Comparison of ENCODE assay signal across 1 cellular context in genomic region chr13:111046590-111047141, GRCh38.
TF ChIP-seq lines count a peak whose summit lies in the region.

No MANE protein-coding gene starts in this region.

TF ChIP-seq in K562, 482 proteins besides CTCF, POLR2A, EP300 and RAD21 (continued from another document and continues in another):
- TF ChIP-seq ZNF592 (IDR thresholded peaks at IDR 0.05) (peak; percentile 86; the same call in 1 of the 2 replicates), ZNF644 (tag; IDR thresholded peaks at IDR 0.05; ENCODE audit: low read depth) (peak; percentile 81), E2F3 (CRISPR knock-in tag; IDR thresholded peaks at IDR 0.05) (no peak), BHLHE40 (IDR thresholded peaks at IDR 0.05; ENCODE audit: low read length) (peak; percentile 56), ZNF316 (IDR thresholded peaks at IDR 0.05) (peak; percentile 23; the same call in 1 of the 2 replicates), RFX5 (IDR thresholded peaks at IDR 0.05; ENCODE audit: low read depth, low read length) (no peak), DPF2 (IDR thresholded peaks at IDR 0.05) (peak; percentile 63), ZNF395 (CRISPR knock-in tag; IDR thresholded peaks at IDR 0.05) (peak; percentile 64; the same call in 1 of the 2 replicates), MIER1 (IDR thresholded peaks at IDR 0.05; ENCODE audit: low read depth) (no peak), POLR2G (IDR thresholded peaks at IDR 0.05; ENCODE audit: low read depth, low read length) (no peak), NFE2 (IDR thresholded peaks at IDR 0.05; ENCODE audit: low read depth) (peak; percentile 53), USF1 (CRISPR knock-in tag; IDR thresholded peaks at IDR 0.05) (0 out of 2 replicates have a peak, but pooled peaks have one; percentile 6), JUN (IDR thresholded peaks at IDR 0.05; ENCODE audit: borderline replicate concordance, low read depth, low read length) (peak; percentile 69; the same call in 1 of the 2 replicates), JUN (CRISPR knock-in tag; IDR thresholded peaks at IDR 0.05; ENCODE audit: borderline replicate concordance) (no peak), TCF3 (CRISPR knock-in tag; IDR thresholded peaks at IDR 0.05) (peak; percentile 27; the same call in 1 of the 2 replicates), IRF1 (CRISPR knock-in tag; IDR thresholded peaks at IDR 0.05; ENCODE audit: borderline replicate concordance) (no peak), BRD4 (IDR thresholded peaks at IDR 0.05) (no peak), MYC (IDR thresholded peaks at IDR 0.05; ENCODE audit: low read depth, low read length) (peak; percentile 60), MYC (CRISPR knock-in tag; IDR thresholded peaks at IDR 0.05; ENCODE audit: borderline replicate concordance, low read depth) (no peak), ZNF764 (CRISPR knock-in tag; IDR thresholded peaks at IDR 0.05; ENCODE audit: low read depth) (no peak), ZKSCAN8 (CRISPR knock-in tag; IDR thresholded peaks at IDR 0.05) (0 out of 2 replicates have a peak, but pooled peaks have one; percentile 50), MAZ (CRISPR knock-in tag; conservative IDR thresholded peaks at IDR 0.05 in 1 of 2, IDR thresholded peaks at IDR 0.05 in 1 of 2) (0 out of 4 replicates have a peak, but pooled peaks of 1 of the 2 experiments have one; percentile 18), RAD51 (IDR thresholded peaks at IDR 0.05; ENCODE audit: borderline replicate concordance, low read depth) (peak; percentile 28; the same call in 1 of the 2 replicates), FOS (IDR thresholded peaks at IDR 0.05; ENCODE audit: extremely low read depth, insufficient read length) (no peak), ARID3B (CRISPR knock-in tag; IDR thresholded peaks at IDR 0.05; ENCODE audit: borderline replicate concordance) (no peak), KLF16 (IDR thresholded peaks at IDR 0.05) (0 out of 2 replicates have a peak, but pooled peaks have one; percentile 11), ZNF589 (CRISPR knock-in tag; IDR thresholded peaks at IDR 0.05; ENCODE audit: low read depth) (0 out of 2 replicates have a peak, but pooled peaks have one; percentile 64), MEF2A (IDR thresholded peaks at IDR 0.05; ENCODE audit: control insufficient read depth, low read depth, low read length) (peak; percentile 71; the same call in 1 of the 2 replicates), ZNF780A (CRISPR knock-in tag; IDR thresholded peaks at IDR 0.05) (no peak), U2AF2 (optimal IDR thresholded peaks at IDR 0.05; ENCODE audit: low read depth, low read length) (no peak), FOSL1 (tag; conservative IDR thresholded peaks at IDR 0.05) (peak; percentile 93), GTF2F1 (IDR thresholded peaks at IDR 0.05; ENCODE audit: low read depth, low read length) (no peak), L3MBTL2 (IDR thresholded peaks at IDR 0.05) (peak; percentile 67; the same call in 1 of the 2 replicates), RB1 (IDR thresholded peaks at IDR 0.05; ENCODE audit: low read depth) (no peak)
- TF ChIP-seq, protein P1, sequence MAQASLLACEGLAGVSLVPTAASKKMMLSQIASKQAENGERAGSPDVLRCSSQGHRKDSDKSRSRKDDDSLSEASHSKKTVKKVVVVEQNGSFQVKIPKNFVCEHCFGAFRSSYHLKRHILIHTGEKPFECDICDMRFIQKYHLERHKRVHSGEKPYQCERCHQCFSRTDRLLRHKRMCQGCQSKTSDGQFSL (CRISPR knock-in tag; IDR thresholded peaks at IDR 0.05) = no peak
- TF ChIP-seq, protein P1 (tag; IDR thresholded peaks at IDR 0.05) = no peak
- TF ChIP-seq, protein P2, sequence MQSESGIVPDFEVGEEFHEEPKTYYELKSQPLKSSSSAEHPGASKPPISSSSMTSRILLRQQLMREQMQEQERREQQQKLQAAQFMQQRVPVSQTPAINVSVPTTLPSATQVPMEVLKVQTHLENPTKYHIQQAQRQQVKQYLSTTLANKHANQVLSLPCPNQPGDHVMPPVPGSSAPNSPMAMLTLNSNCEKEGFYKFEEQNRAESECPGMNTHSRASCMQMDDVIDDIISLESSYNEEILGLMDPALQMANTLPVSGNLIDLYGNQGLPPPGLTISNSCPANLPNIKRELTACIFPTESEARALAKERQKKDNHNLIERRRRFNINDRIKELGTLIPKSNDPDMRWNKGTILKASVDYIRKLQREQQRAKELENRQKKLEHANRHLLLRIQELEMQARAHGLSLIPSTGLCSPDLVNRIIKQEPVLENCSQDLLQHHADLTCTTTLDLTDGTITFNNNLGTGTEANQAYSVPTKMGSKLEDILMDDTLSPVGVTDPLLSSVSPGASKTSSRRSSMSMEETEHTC (IDR thresholded peaks at IDR 0.05) = peak; percentile 76; the same call in 1 of the 2 replicates
- TF ChIP-seq, protein P3, sequence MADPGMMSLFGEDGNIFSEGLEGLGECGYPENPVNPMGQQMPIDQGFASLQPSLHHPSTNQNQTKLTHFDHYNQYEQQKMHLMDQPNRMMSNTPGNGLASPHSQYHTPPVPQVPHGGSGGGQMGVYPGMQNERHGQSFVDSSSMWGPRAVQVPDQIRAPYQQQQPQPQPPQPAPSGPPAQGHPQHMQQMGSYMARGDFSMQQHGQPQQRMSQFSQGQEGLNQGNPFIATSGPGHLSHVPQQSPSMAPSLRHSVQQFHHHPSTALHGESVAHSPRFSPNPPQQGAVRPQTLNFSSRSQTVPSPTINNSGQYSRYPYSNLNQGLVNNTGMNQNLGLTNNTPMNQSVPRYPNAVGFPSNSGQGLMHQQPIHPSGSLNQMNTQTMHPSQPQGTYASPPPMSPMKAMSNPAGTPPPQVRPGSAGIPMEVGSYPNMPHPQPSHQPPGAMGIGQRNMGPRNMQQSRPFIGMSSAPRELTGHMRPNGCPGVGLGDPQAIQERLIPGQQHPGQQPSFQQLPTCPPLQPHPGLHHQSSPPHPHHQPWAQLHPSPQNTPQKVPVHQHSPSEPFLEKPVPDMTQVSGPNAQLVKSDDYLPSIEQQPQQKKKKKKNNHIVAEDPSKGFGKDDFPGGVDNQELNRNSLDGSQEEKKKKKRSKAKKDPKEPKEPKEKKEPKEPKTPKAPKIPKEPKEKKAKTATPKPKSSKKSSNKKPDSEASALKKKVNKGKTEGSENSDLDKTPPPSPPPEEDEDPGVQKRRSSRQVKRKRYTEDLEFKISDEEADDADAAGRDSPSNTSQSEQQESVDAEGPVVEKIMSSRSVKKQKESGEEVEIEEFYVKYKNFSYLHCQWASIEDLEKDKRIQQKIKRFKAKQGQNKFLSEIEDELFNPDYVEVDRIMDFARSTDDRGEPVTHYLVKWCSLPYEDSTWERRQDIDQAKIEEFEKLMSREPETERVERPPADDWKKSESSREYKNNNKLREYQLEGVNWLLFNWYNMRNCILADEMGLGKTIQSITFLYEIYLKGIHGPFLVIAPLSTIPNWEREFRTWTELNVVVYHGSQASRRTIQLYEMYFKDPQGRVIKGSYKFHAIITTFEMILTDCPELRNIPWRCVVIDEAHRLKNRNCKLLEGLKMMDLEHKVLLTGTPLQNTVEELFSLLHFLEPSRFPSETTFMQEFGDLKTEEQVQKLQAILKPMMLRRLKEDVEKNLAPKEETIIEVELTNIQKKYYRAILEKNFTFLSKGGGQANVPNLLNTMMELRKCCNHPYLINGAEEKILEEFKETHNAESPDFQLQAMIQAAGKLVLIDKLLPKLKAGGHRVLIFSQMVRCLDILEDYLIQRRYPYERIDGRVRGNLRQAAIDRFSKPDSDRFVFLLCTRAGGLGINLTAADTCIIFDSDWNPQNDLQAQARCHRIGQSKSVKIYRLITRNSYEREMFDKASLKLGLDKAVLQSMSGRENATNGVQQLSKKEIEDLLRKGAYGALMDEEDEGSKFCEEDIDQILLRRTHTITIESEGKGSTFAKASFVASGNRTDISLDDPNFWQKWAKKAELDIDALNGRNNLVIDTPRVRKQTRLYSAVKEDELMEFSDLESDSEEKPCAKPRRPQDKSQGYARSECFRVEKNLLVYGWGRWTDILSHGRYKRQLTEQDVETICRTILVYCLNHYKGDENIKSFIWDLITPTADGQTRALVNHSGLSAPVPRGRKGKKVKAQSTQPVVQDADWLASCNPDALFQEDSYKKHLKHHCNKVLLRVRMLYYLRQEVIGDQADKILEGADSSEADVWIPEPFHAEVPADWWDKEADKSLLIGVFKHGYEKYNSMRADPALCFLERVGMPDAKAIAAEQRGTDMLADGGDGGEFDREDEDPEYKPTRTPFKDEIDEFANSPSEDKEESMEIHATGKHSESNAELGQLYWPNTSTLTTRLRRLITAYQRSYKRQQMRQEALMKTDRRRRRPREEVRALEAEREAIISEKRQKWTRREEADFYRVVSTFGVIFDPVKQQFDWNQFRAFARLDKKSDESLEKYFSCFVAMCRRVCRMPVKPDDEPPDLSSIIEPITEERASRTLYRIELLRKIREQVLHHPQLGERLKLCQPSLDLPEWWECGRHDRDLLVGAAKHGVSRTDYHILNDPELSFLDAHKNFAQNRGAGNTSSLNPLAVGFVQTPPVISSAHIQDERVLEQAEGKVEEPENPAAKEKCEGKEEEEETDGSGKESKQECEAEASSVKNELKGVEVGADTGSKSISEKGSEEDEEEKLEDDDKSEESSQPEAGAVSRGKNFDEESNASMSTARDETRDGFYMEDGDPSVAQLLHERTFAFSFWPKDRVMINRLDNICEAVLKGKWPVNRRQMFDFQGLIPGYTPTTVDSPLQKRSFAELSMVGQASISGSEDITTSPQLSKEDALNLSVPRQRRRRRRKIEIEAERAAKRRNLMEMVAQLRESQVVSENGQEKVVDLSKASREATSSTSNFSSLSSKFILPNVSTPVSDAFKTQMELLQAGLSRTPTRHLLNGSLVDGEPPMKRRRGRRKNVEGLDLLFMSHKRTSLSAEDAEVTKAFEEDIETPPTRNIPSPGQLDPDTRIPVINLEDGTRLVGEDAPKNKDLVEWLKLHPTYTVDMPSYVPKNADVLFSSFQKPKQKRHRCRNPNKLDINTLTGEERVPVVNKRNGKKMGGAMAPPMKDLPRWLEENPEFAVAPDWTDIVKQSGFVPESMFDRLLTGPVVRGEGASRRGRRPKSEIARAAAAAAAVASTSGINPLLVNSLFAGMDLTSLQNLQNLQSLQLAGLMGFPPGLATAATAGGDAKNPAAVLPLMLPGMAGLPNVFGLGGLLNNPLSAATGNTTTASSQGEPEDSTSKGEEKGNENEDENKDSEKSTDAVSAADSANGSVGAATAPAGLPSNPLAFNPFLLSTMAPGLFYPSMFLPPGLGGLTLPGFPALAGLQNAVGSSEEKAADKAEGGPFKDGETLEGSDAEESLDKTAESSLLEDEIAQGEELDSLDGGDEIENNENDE (IDR thresholded peaks at IDR 0.05; ENCODE audit: low read depth, low read length) = no peak
